Comparison of ENCODE assay signal across 11 cellular contexts in the genomic region with DNA sequence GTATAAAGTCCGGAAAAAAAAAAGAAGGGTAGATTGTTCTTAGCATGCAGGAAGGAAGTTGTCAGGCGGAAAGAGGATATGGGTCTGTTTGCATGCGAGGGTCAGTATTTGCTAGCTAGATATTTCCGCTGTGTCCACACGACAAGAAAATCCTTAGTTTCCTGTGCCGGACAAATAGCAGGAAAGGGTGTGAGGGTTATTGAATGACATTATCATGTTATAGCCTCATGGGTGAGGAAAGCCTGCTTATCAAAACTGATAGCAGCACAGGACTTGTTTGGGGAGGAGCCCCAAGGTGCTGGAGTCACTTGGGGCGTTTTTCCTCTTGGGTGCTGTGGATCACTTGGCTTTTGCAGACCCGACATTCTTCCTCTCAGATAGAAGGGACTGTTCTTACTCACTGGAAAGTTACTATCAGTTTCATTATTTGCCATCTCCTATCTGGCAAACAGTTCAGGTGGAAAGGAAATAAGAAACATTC.
DNase-seq lines count a peak whose midpoint lies in the region; ATAC-seq, FAIRE-seq and TF ChIP-seq lines count a peak whose summit lies in the region.
"Had no signal": no experiment of that assay in that cellular context is flagged by ENCODE, and none has a peak within 500 bp of the region (broad histone marks: within the 10 kb centered on the region; RNA-seq: fewer than 3 reads in every experiment).

No MANE protein-coding gene starts in this region.

- ATAC-seq in GM18873 (IDR thresholded peaks at IDR 0.05; ENCODE audit: low FRiP score, unreplicated experiment) (peak; percentile 60), HG03159 (IDR thresholded peaks at IDR 0.05; ENCODE audit: unreplicated experiment) (peak; percentile 67), pancreas (peak in 3 of 4 donors; percentile 36 to 68 (median 47))

- H3K4me3 ChIP-seq in pancreas (peak overlapping the region in 1 of 4 donors; percentile 23), lower leg skin (ENCODE audit: low read depth, poor library complexity, severe bottlenecking) (no peak overlapping the region)
- H3K4me3 ChIP-seq: HAP-1, psoas muscle had no signal

- no peak overlapping the region for H3K27ac ChIP-seq in pancreas
- H3K27ac ChIP-seq: psoas muscle had no signal

- FAIRE-seq in pancreas (lab: Jason Lieb, UNC), result no peak
- FAIRE-seq: bronchial epithelial cell had no signal

- TF ChIP-seq POLR2A in lower leg skin (IDR thresholded peaks at IDR 0.05), result no peak

- DNase-seq in dermis microvascular lymphatic vessel endothelial cell (ENCODE audit: low read depth in 2 of 2) (peak; percentile 78 to 91), pancreas (no peak), NCI-H2171 treated with DMSO at 0.1 percent for 48 hours (lab: John Stamatoyannopoulos, UW) (no peak), NK-92 (lab: John Stamatoyannopoulos, UW; ENCODE audit: unreplicated experiment) (no peak), lower leg skin (ENCODE audit: low spot score in 2 of 2) (no peak)
- DNase-seq in effector CD4-positive, alpha-beta T cell, result no peak
- DNase-seq: psoas muscle had no signal

- 32 to 40% methylated on average over 8 of the region's 8 CpGs for whole genome bisulfite sequencing in pancreas, 2 donors
- WGBS in lower leg skin, 2 donors, result 54 to 61% methylated on average over 8 of the region's 8 CpGs

- intact Hi-C loops in pancreas (cut with DNase I), result no loop called here
- intact Hi-C loops in lower leg skin (cut with DNase I; ENCODE audit: low total_unique reads), result no loop called here

- no peaks in the 10 kb centered on the region for H3K36me3 ChIP-seq in pancreas
- H3K36me3 ChIP-seq: HAP-1 had no signal

- H3K4me1 ChIP-seq in pancreas, result peaks cover 0 to 3% (median 0%) of the 10 kb centered on the region in 3 donors

- no peaks in the 10 kb centered on the region for H3K9me3 ChIP-seq in pancreas
- H3K9me3 ChIP-seq: HAP-1, psoas muscle had no signal

- TF ChIP-seq CTCF in pancreas (IDR thresholded peaks at IDR 0.05), result no peak
- TF ChIP-seq CTCF in lower leg skin (IDR thresholded peaks at IDR 0.05), result no peak

- H3K27me3 ChIP-seq in pancreas, result no peaks in the 10 kb centered on the region

Comparison
In these comparisons a context has a peak if more than half of its experiments do, and no peak if none do; other contexts are left out.
1. DNase-seq: peak in dermis microvascular lymphatic vessel endothelial cell (2 of 2); none in pancreas (0 of 6), NCI-H2171 treated with DMSO at 0.1 percent for 48 hours (single experiment), NK-92 (single experiment), lower leg skin (0 of 2) and effector CD4-positive, alpha-beta T cell (single experiment).
2. Peak in every context shown above with its lines, with median percentiles within 50 percentile points of each other: ATAC-seq.